In genomic region chr4:68278045-68278444, GRCh38 we compare ENCODE assay signal across 37 cellular contexts. TPM values are rescaled to one million over a fixed set of nuclear protein-coding genes. Genes with fewer than 3 reads are reported as not detected.
"Had no signal": no experiment of that assay in that cellular context is flagged by ENCODE, and none has a peak within 500 bp of the region (broad histone marks: within the 10 kb centered on the region; RNA-seq: fewer than 3 reads in every experiment).

No MANE protein-coding gene starts in this region.

- H3K36me3 ChIP-seq: brain microvascular endothelial cell, cardiac muscle cell had no signal

- DNase-seq: activated B cell treated with CpG ODN at 0.5 μM for 24 hours; activated CD4-positive, alpha-beta memory T cell treated with anti-CD3 and anti-CD28 coated beads for 36 hours; activated CD4-positive, alpha-beta T cell treated with anti-CD3 and anti-CD28 coated beads for 4 hours; activated CD4-positive, alpha-beta T cell treated with anti-CD3 and anti-CD28 coated beads, Interleukin-2, amount 50 U/mL, for 1 hour; activated CD4-positive, CD25-positive, alpha-beta regulatory T cell treated with anti-CD3 and anti-CD28 coated beads, Interleukin-2, amount 50 U/mL, for 72 hours; activated CD8-positive, alpha-beta memory T cell treated with anti-CD3 and anti-CD28 coated beads, Interleukin-2, amount 50 U/mL, for 4 hours; activated gamma-delta T cell treated with Interleukin-2 at 50 U/mL for 16 hours; activated naive CD4-positive, alpha-beta T cell treated with anti-CD3 and anti-CD28 coated beads for 36 hours; activated naive CD8-positive, alpha-beta T cell treated with anti-CD3 and anti-CD28 coated beads, Interleukin-2, amount 50 U/mL, for 24 hours; activated T-cell treated with anti-CD3 and anti-CD28 coated beads for 4 hours; activated T-cell treated with anti-CD3 and anti-CD28 coated beads, Interleukin-2, amount 50 U/mL, for 4 hours; amniotic stem cell; aorta; brain microvascular endothelial cell; Karpas-422; NCI-H1105; NCI-H1417 treated with DMSO at 0.1 percent for 48 hours; NCI-H1930; NCI-H2081 treated with DMSO at 0.1 percent for 48 hours; NCI-H345; NCI-H524 treated with DMSO at 0.1 percent for 48 hours; PC-9; Right ventricle myocardium superior; SW 1271; T-helper 1 cell; T-helper 2 cell; T-helper 9 cell had no signal

- H3K27ac Mint-ChIP-seq: activated B cell treated with CpG ODN at 0.5 μM for 24 hours; activated CD4-positive, alpha-beta memory T cell treated with anti-CD3 and anti-CD28 coated beads for 36 hours; activated naive CD4-positive, alpha-beta T cell treated with anti-CD3 and anti-CD28 coated beads for 36 hours; activated naive CD8-positive, alpha-beta T cell; activated naive CD8-positive, alpha-beta T cell treated with anti-CD3 and anti-CD28 coated beads, Interleukin-2, amount 50 U/mL, for 24 hours; activated T-helper 1 cell treated with anti-CD3 and anti-CD28 coated beads, Interleukin-12 subunit alpha, Interleukin-12 subunit beta, Interleukin-2, Interleukin-4 antibody, amounts not matched to agents 30 ng/mL and 10 ng/mL and 1 ng/mL, durations not matched to agents 14 hours and 24 hours and 36 hours had no signal

- ATAC-seq: activated naive CD8-positive, alpha-beta T cell treated with anti-CD3 and anti-CD28 coated beads, Interleukin-2, amount 50 U/mL, for 24 hours; activated T-cell treated with anti-CD3 and anti-CD28 coated beads, Interleukin-2, amount 50 U/mL, for 4 hours had no signal

- H2AFZ ChIP-seq: PC-9 had no signal

- H3K27ac ChIP-seq: brain microvascular endothelial cell, cardiac muscle cell, PC-9, RWPE1, VCaP had no signal

- H3K4me3 Mint-ChIP-seq: activated B cell treated with CpG ODN at 0.5 μM for 24 hours; activated CD4-positive, alpha-beta memory T cell treated with anti-CD3 and anti-CD28 coated beads for 36 hours; activated naive CD4-positive, alpha-beta T cell treated with anti-CD3 and anti-CD28 coated beads for 36 hours; activated naive CD8-positive, alpha-beta T cell; activated naive CD8-positive, alpha-beta T cell treated with anti-CD3 and anti-CD28 coated beads, Interleukin-2, amount 50 U/mL, for 24 hours; activated T-cell treated with anti-CD3 and anti-CD28 coated beads, Interleukin-2, amount 50 U/mL, for 4 hours; activated T-helper 1 cell treated with anti-CD3 and anti-CD28 coated beads, Interleukin-12 subunit alpha, Interleukin-12 subunit beta, Interleukin-2, Interleukin-4 antibody, amounts not matched to agents 30 ng/mL and 10 ng/mL and 1 ng/mL, durations not matched to agents 14 hours and 24 hours and 36 hours; central memory CD8-positive, alpha-beta T cell had no signal

- H3K27me3 ChIP-seq: brain microvascular endothelial cell, cardiac muscle cell had no signal

- FAIRE-seq: RCC 7860 had no signal

- H3K4me1 Mint-ChIP-seq: activated naive CD8-positive, alpha-beta T cell treated with anti-CD3 and anti-CD28 coated beads, Interleukin-2, amount 50 U/mL, for 24 hours; central memory CD8-positive, alpha-beta T cell had no signal

- H3K36me3 Mint-ChIP-seq: activated CD4-positive, alpha-beta memory T cell treated with anti-CD3 and anti-CD28 coated beads for 36 hours; activated naive CD8-positive, alpha-beta T cell had no signal

- H3K9me3 Mint-ChIP-seq: activated B cell treated with CpG ODN at 0.5 μM for 24 hours; activated CD4-positive, alpha-beta memory T cell treated with anti-CD3 and anti-CD28 coated beads for 36 hours; activated naive CD4-positive, alpha-beta T cell treated with anti-CD3 and anti-CD28 coated beads for 36 hours; activated naive CD8-positive, alpha-beta T cell treated with anti-CD3 and anti-CD28 coated beads, Interleukin-2, amount 50 U/mL, for 24 hours; activated T-cell treated with anti-CD3 and anti-CD28 coated beads, Interleukin-2, amount 50 U/mL, for 4 hours; activated T-helper 1 cell treated with anti-CD3 and anti-CD28 coated beads, Interleukin-12 subunit alpha, Interleukin-12 subunit beta, Interleukin-2, Interleukin-4 antibody, amounts not matched to agents 30 ng/mL and 10 ng/mL and 1 ng/mL, durations not matched to agents 14 hours and 24 hours and 36 hours; central memory CD8-positive, alpha-beta T cell had no signal

- H3K4me3 ChIP-seq: cardiac muscle cell, PC-9 had no signal

- H3K4me2 ChIP-seq: PC-9 had no signal

RNA-seq across cellular contexts. Expression of gene TMPRSS11B, which starts 32.6 kb away (rescaled TPM):
- total RNA-seq: activated B cell treated with CpG ODN at 0.5 μM for 24 hours; activated CD4-positive, alpha-beta memory T cell treated with anti-CD3 and anti-CD28 coated beads for 36 hours; activated naive CD4-positive, alpha-beta T cell treated with anti-CD3 and anti-CD28 coated beads for 36 hours; activated T-cell treated with anti-CD3 and anti-CD28 coated beads, Interleukin-2, amount 50 U/mL, for 4 hours; activated T-helper 1 cell treated with anti-CD3 and anti-CD28 coated beads, Interleukin-12 subunit alpha, Interleukin-12 subunit beta, Interleukin-2, Interleukin-4 antibody, amounts not matched to agents 30 ng/mL and 10 ng/mL and 1 ng/mL, durations not matched to agents 14 hours and 24 hours and 36 hours; aorta; cardiac muscle cell; chondrocyte; MCF 10A; NCI-H460; PC-9; Right ventricle myocardium superior had no signal
- polyA plus RNA-seq: cardiac muscle cell had no signal
